In genomic region chr14:70468731-70469130, GRCh38 we compare ENCODE assay signal across 25 cellular contexts. TPM values are rescaled to one million over a fixed set of nuclear protein-coding genes. Genes with fewer than 3 reads are reported as not detected.
"Had no signal": no experiment of that assay in that cellular context is flagged by ENCODE, and none has a peak within 500 bp of the region (broad histone marks: within the 10 kb centered on the region; RNA-seq: fewer than 3 reads in every experiment).

No MANE protein-coding gene starts in this region.

- H3K36me3 ChIP-seq: gastrocnemius medialis, lower lobe of right lung, ovary had no signal

- H3K9me3 Mint-ChIP-seq: dendritic cell treated with granulocyte-macrophage colony-stimulating factor and Interleukin-4, amounts not matched to agents 40 ng/mL and 50 ng/mL, for 4 days; endodermal cell; natural killer cell; type B pancreatic cell had no signal

- H3K4me1 Mint-ChIP-seq: natural killer cell; stimulated activated memory B cell treated with anti-CD40 and anti-IgM and Interleukin-4, amounts not matched to agents 10 μg/mL and 1 μg/mL and 100 μg/mL, for 72 hours had no signal

- H3K27ac ChIP-seq: epithelial cell of prostate, gastrocnemius medialis, lower lobe of right lung, ovary, psoas muscle, skin epidermis, spleen, testis, tibial artery had no signal

- ATAC-seq: esophagus mucosa; gastrocnemius medialis; left ventricle myocardium superior; lower lobe of right lung; natural killer cell; psoas muscle; right cardiac atrium; stimulated activated memory B cell treated with anti-CD40 and anti-IgM and Interleukin-4, amounts not matched to agents 10 μg/mL and 1 μg/mL and 100 μg/mL, for 72 hours; stimulated activated naive CD8-positive, alpha-beta T cell treated with anti-CD3 and anti-CD28 coated beads, Interleukin-15, Interleukin-2, amounts not matched to agents 100 U/mL and 50 U/mL, for 24 hours had no signal

- H3K4me1 ChIP-seq: gastrocnemius medialis, lower lobe of right lung, psoas muscle, spleen, testis, tibial artery had no signal

- H3K27ac Mint-ChIP-seq: dendritic cell treated with granulocyte-macrophage colony-stimulating factor and Interleukin-4, amounts not matched to agents 40 ng/mL and 50 ng/mL, for 4 days; endodermal cell; natural killer cell; stimulated activated memory B cell treated with anti-CD40 and anti-IgM and Interleukin-4, amounts not matched to agents 10 μg/mL and 1 μg/mL and 100 μg/mL, for 72 hours; type B pancreatic cell had no signal

- H3K27me3 ChIP-seq: gastrocnemius medialis, ovary, spleen, testis, tibial artery had no signal

- H3K4me3 ChIP-seq: gastrocnemius medialis, lower lobe of right lung, ovary, psoas muscle, skin epidermis, spleen, testis, tibial artery had no signal

- H3K27me3 Mint-ChIP-seq: dendritic cell treated with granulocyte-macrophage colony-stimulating factor and Interleukin-4, amounts not matched to agents 40 ng/mL and 50 ng/mL, for 4 days; stimulated activated memory B cell treated with anti-CD40 and anti-IgM and Interleukin-4, amounts not matched to agents 10 μg/mL and 1 μg/mL and 100 μg/mL, for 72 hours had no signal

- DNase-seq: effector CD8-positive, alpha-beta T cell; endodermal cell; foreskin fibroblast; gastrocnemius medialis; head of caudate nucleus; left ventricle myocardium superior; lower lobe of right lung; natural killer cell; occipital lobe; ovary; posterior cingulate gyrus; psoas muscle; right cardiac atrium; spleen; stimulated activated CD4-positive, alpha-beta T cell treated with anti-CD3 and anti-CD28 coated beads, Interleukin-4, amount 100 ng/mL, for 4 hours; stimulated activated naive CD8-positive, alpha-beta T cell treated with anti-CD3 and anti-CD28 coated beads, Interleukin-15, Interleukin-2, amounts not matched to agents 100 U/mL and 50 U/mL, for 24 hours; substantia nigra; testis; tibial artery had no signal

- H3K4me3 Mint-ChIP-seq: dendritic cell treated with granulocyte-macrophage colony-stimulating factor and Interleukin-4, amounts not matched to agents 40 ng/mL and 50 ng/mL, for 4 days; endodermal cell; natural killer cell; stimulated activated memory B cell treated with anti-CD40 and anti-IgM and Interleukin-4, amounts not matched to agents 10 μg/mL and 1 μg/mL and 100 μg/mL, for 72 hours; type B pancreatic cell had no signal

- H3K36me3 Mint-ChIP-seq: natural killer cell, type B pancreatic cell had no signal

- H3K9me3 ChIP-seq: gastrocnemius medialis, lower lobe of right lung, ovary, psoas muscle, spleen, testis, tibial artery had no signal

RNA-seq across cellular contexts. Expression of gene ADAM21, which starts 16.8 kb away (rescaled TPM):
- total RNA-seq: esophagus mucosa, natural killer cell had no signal
